2 cellular contexts compared by ENCODE assay signal in the genomic region with DNA sequence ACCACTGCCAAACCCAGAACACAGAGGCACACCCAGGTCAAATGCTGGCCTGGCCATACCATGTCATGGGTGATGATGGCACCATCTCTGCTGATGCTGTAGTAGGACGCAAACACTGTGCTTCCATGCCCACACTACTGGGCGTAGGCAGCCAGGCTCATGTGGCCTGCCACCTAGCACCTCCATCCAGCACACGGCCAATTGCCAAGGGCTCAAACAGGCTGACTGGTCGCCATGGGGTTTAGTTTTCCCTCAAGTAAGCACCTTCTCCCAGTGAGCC.
TF ChIP-seq lines count a peak whose summit lies in the region.

No MANE protein-coding gene starts in this region.

TF ChIP-seq in HepG2, 621 proteins besides CTCF, POLR2A, EP300 and RAD21 (continues in another document):
- TF ChIP-seq HOMEZ (CRISPR knock-in tag; IDR thresholded peaks at IDR 0.05; ENCODE audit: low read depth), result no peak
- TF ChIP-seq ZNF337 (CRISPR knock-in tag; IDR thresholded peaks at IDR 0.05; ENCODE audit: borderline replicate concordance, low read depth), result no peak
- TF ChIP-seq, protein P1, sequence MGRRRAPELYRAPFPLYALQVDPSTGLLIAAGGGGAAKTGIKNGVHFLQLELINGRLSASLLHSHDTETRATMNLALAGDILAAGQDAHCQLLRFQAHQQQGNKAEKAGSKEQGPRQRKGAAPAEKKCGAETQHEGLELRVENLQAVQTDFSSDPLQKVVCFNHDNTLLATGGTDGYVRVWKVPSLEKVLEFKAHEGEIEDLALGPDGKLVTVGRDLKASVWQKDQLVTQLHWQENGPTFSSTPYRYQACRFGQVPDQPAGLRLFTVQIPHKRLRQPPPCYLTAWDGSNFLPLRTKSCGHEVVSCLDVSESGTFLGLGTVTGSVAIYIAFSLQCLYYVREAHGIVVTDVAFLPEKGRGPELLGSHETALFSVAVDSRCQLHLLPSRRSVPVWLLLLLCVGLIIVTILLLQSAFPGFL (CRISPR knock-in tag; IDR thresholded peaks at IDR 0.05), result no peak
- TF ChIP-seq, protein P2, sequence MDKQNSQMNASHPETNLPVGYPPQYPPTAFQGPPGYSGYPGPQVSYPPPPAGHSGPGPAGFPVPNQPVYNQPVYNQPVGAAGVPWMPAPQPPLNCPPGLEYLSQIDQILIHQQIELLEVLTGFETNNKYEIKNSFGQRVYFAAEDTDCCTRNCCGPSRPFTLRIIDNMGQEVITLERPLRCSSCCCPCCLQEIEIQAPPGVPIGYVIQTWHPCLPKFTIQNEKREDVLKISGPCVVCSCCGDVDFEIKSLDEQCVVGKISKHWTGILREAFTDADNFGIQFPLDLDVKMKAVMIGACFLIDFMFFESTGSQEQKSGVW (CRISPR knock-in tag; IDR thresholded peaks at IDR 0.05; ENCODE audit: borderline replicate concordance), result no peak
- no peak for TF ChIP-seq SRF (IDR thresholded peaks at IDR 0.05; ENCODE audit: low read depth, low read length)
- no peak for TF ChIP-seq SRSF9 (IDR thresholded peaks at IDR 0.05; ENCODE audit: borderline replicate concordance, insufficient read depth, low read depth, low read length, poor library complexity, severe bottlenecking)
- TF ChIP-seq, protein P3, sequence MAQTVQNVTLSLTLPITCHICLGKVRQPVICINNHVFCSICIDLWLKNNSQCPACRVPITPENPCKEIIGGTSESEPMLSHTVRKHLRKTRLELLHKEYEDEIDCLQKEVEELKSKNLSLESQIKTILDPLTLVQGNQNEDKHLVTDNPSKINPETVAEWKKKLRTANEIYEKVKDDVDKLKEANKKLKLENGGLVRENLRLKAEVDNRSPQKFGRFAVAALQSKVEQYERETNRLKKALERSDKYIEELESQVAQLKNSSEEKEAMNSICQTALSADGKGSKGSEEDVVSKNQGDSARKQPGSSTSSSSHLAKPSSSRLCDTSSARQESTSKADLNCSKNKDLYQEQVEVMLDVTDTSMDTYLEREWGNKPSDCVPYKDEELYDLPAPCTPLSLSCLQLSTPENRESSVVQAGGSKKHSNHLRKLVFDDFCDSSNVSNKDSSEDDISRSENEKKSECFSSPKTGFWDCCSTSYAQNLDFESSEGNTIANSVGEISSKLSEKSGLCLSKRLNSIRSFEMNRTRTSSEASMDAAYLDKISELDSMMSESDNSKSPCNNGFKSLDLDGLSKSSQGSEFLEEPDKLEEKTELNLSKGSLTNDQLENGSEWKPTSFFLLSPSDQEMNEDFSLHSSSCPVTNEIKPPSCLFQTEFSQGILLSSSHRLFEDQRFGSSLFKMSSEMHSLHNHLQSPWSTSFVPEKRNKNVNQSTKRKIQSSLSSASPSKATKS (CRISPR knock-in tag; IDR thresholded peaks at IDR 0.05), result no peak
- no peak for TF ChIP-seq HDAC2 (CRISPR knock-in tag; IDR thresholded peaks at IDR 0.05)
- no peak for TF ChIP-seq ZBTB26 (CRISPR knock-in tag; IDR thresholded peaks at IDR 0.05; ENCODE audit: borderline replicate concordance)
- no peak for TF ChIP-seq ZNF33B (CRISPR knock-in tag; IDR thresholded peaks at IDR 0.05)
- TF ChIP-seq AKNA (CRISPR knock-in tag; IDR thresholded peaks at IDR 0.05; ENCODE audit: borderline replicate concordance), result no peak

TF ChIP-seq in H1, 55 proteins besides CTCF, POLR2A, EP300 and RAD21:
- TF ChIP-seq TAF7 (optimal IDR thresholded peaks at IDR 0.05; ENCODE audit: borderline replicate concordance, low read depth, low read length) (no peak), BRCA1 (IDR thresholded peaks at IDR 0.05; ENCODE audit: low read depth, low read length) (no peak), YY1 (IDR thresholded peaks at IDR 0.05; ENCODE audit: low read depth, low read length) (no peak), SP1 (IDR thresholded peaks at IDR 0.05; ENCODE audit: low read depth, low read length) (no peak), NRF1 (IDR thresholded peaks at IDR 0.05; ENCODE audit: low read depth, low read length) (no peak), SAP30 (IDR thresholded peaks at IDR 0.05; ENCODE audit: insufficient read depth, insufficient replicate concordance, low read length) (no peak), KDM1A (IDR thresholded peaks at IDR 0.05; ENCODE audit: borderline replicate concordance, low read length) (no peak), CREB1 (IDR thresholded peaks at IDR 0.05) (no peak), RXRA (IDR thresholded peaks at IDR 0.05; ENCODE audit: insufficient read depth, low read depth, low read length) (no peak), EGR1 (IDR thresholded peaks at IDR 0.05; ENCODE audit: borderline replicate concordance, low read depth, low read length) (no peak), PHF8 (conservative IDR thresholded peaks at IDR 0.05; ENCODE audit: low read depth, low read length) (no peak), SUZ12 (IDR thresholded peaks at IDR 0.05; ENCODE audit: low read length) (no peak)
- TF ChIP-seq, protein P4, sequence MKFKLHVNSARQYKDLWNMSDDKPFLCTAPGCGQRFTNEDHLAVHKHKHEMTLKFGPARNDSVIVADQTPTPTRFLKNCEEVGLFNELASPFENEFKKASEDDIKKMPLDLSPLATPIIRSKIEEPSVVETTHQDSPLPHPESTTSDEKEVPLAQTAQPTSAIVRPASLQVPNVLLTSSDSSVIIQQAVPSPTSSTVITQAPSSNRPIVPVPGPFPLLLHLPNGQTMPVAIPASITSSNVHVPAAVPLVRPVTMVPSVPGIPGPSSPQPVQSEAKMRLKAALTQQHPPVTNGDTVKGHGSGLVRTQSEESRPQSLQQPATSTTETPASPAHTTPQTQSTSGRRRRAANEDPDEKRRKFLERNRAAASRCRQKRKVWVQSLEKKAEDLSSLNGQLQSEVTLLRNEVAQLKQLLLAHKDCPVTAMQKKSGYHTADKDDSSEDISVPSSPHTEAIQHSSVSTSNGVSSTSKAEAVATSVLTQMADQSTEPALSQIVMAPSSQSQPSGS (IDR thresholded peaks at IDR 0.05; ENCODE audit: low read length), result no peak
